In genomic region chr4:185950891-185951290, GRCh38 we compare ENCODE assay signal across 24 cellular contexts.
DNase-seq lines count a peak whose midpoint lies in the region; TF ChIP-seq lines count a peak whose summit lies in the region.
"Had no signal": no experiment of that assay in that cellular context is flagged by ENCODE, and none has a peak within 500 bp of the region (broad histone marks: within the 10 kb centered on the region; RNA-seq: fewer than 3 reads in every experiment).

No MANE protein-coding gene starts in this region.

- H3K27me3 ChIP-seq in Caco-2 (replicated peaks; ENCODE audit: control insufficient read depth, insufficient read depth, low read length) = no peaks in the 10 kb centered on the region
- H3K27me3 ChIP-seq: BE2C, stomach, tibial nerve had no signal

- POLR2A ChIA-PET in Caco-2 (lab: Charles Lee) = no interaction called here

- no peaks in the 10 kb centered on the region for H3K36me3 Mint-ChIP-seq in Caco-2 (ENCODE audit: insufficient read depth, unreplicated experiment)
- H3K36me3 Mint-ChIP-seq: naive B cell had no signal

- no peak overlapping the region for H3K4me3 ChIP-seq in Caco-2 (ENCODE audit: low read depth, low read length)
- H3K4me3 ChIP-seq: stomach, tibial nerve had no signal

- no peaks in the 10 kb centered on the region for H3K4me1 Mint-ChIP-seq in Caco-2 (ENCODE audit: low read depth, unreplicated experiment)
- H3K4me1 Mint-ChIP-seq: activated CD4-positive, alpha-beta memory T cell treated with anti-CD3 and anti-CD28 coated beads, Interleukin-2, amount 10 ng/mL, durations not matched to agents 7 days and 5 days; naive B cell had no signal

- TF ChIP-seq CTCF in Caco-2 (IDR thresholded peaks at IDR 0.05; ENCODE audit: insufficient read depth in 1 of 2, low read depth in 1 of 2, low read length in 1 of 2, severe bottlenecking in 1 of 2, unreplicated experiment in 1 of 2) = no peak

- H3K4me3 Mint-ChIP-seq in Caco-2 (ENCODE audit: unreplicated experiment) = no peak overlapping the region
- H3K4me3 Mint-ChIP-seq: activated CD4-positive, alpha-beta memory T cell treated with anti-CD3 and anti-CD28 coated beads, Interleukin-2, amount 10 ng/mL, durations not matched to agents 7 days and 5 days; naive B cell had no signal

- CTCF ChIA-PET in Caco-2 (lab: Charles Lee) = no interaction called here

- H3K27me3 Mint-ChIP-seq in Caco-2 (ENCODE audit: insufficient read depth, unreplicated experiment) = no peaks in the 10 kb centered on the region

- H3K36me3 ChIP-seq in Caco-2 (ENCODE audit: control insufficient read depth, insufficient read depth, low read length) = no peaks in the 10 kb centered on the region
- H3K36me3 ChIP-seq: BE2C, stomach, tibial nerve had no signal

- no peaks in the 10 kb centered on the region for H3K9me3 ChIP-seq in Caco-2
- H3K9me3 ChIP-seq: BE2C, stomach, tibial nerve had no signal

- DNase-seq in NCI-H2029 treated with DMSO at 0.1 percent for 48 hours (lab: John Stamatoyannopoulos, UW) (peak; percentile 1), NCI-H2029 (lab: John Stamatoyannopoulos, UW) (no peak), NCI-H524 (lab: John Stamatoyannopoulos, UW) (peak; percentile 5 to 75), dermis microvascular lymphatic vessel endothelial cell (ENCODE audit: low read depth in 2 of 2) (peak; percentile 41 to 74), myocyte (ENCODE audit: low read depth) (peak; percentile 30), NCI-H510A treated with DMSO at 0.1 percent for 48 hours (lab: John Stamatoyannopoulos, UW) (no peak), Caco-2 (no peak), cerebellum (ENCODE audit: low spot score) (no peak)
- DNase-seq: 8988T; activated CD4-positive, alpha-beta memory T cell treated with anti-CD3 and anti-CD28 coated beads, Interleukin-2, amount 10 ng/mL, durations not matched to agents 7 days and 5 days; activated gamma-delta T cell; activated T-cell treated with anti-CD3 and anti-CD28 coated beads for 4 hours; BE2C; caudate nucleus; mesendoderm; naive B cell; NCI-H1092 treated with DMSO at 0.1 percent for 48 hours; NCI-H774; PC-3; retina; SHP77 treated with DMSO at 0.1 percent for 48 hours; stimulated activated CD4-positive, alpha-beta T cell treated with anti-CD3 and anti-CD28 coated beads, Interleukin-15, amount 100 ng/mL, for 24 hours; stomach had no signal

- no peaks in the 10 kb centered on the region for H3K9me3 Mint-ChIP-seq in Caco-2 (ENCODE audit: unreplicated experiment)
- H3K9me3 Mint-ChIP-seq: activated CD4-positive, alpha-beta memory T cell treated with anti-CD3 and anti-CD28 coated beads, Interleukin-2, amount 10 ng/mL, durations not matched to agents 7 days and 5 days had no signal

- intact Hi-C loops in Caco-2 (cut with micrococcal nuclease; ENCODE audit: unreplicated experiment) = no loop called here

- H3K27ac Mint-ChIP-seq in Caco-2 (ENCODE audit: unreplicated experiment) = no peak overlapping the region
- H3K27ac Mint-ChIP-seq: activated CD4-positive, alpha-beta memory T cell treated with anti-CD3 and anti-CD28 coated beads, Interleukin-2, amount 10 ng/mL, durations not matched to agents 7 days and 5 days; naive B cell had no signal

- H3K4me1 ChIP-seq in Caco-2 = no peaks in the 10 kb centered on the region
- H3K4me1 ChIP-seq: stomach, tibial nerve had no signal

- no TSS peak for BruUV-seq in Caco-2 (replicated peaks; lab: Mats Ljungman, UMichigan)

Comparison
In these comparisons a context has a peak if more than half of its experiments do, and no peak if none do; other contexts are left out.
1. DNase-seq: peak in NCI-H2029 treated with DMSO at 0.1 percent for 48 hours (single experiment), NCI-H524 (2 of 2), dermis microvascular lymphatic vessel endothelial cell (2 of 2) and myocyte (single experiment); none in NCI-H2029 (single experiment), NCI-H510A treated with DMSO at 0.1 percent for 48 hours (single experiment), Caco-2 (0 of 2) and cerebellum (single experiment).